ENCODE assay signal across 2 cellular contexts in the genomic region with DNA sequence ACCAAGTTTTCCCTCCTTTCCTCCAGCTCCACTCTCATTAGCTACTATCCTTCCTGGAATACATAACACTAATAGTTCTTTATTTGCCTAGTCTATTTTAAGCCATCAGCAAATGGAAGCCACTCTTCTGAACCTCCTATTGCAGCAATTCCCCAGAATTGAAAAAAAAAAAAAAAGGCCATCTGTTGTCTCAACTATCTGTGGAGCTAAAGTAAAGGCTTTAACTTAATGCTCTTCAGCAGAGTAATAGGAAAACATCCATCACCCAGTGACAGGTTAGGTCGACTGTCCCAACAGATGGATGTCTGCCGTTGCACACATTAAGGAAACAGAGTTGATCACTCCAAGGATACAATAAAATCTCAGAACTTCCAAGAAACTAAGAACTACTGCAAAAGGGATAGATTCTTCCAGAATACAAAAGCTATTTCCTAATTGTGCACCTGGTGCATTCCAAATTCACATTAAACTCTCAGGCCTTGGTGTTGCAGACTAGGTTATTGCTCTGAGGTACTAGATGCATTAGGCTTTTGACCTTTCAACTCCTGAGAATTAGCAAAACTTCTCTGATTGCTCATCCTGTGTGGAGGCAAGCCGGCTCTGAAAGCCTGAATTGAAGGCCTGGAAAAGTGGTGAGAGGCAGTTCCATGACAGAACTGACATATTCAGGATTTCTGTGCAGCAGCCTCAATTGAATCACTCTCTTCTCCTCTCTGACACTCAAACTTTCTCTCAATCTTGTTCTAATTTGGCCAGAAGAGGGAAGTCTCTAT.
TF ChIP-seq lines count a peak whose summit lies in the region.

No MANE protein-coding gene starts in this region.

TF ChIP-seq in IMR-90, 13 proteins besides CTCF, POLR2A, EP300 and RAD21:
- no peak for TF ChIP-seq CEBPB (IDR thresholded peaks at IDR 0.05; ENCODE audit: low read depth, low read length)
- TF ChIP-seq MXI1 (IDR thresholded peaks at IDR 0.05; ENCODE audit: borderline replicate concordance, low read depth, low read length): no peak
- no peak for TF ChIP-seq MAZ (IDR thresholded peaks at IDR 0.05; ENCODE audit: borderline replicate concordance, low read depth, low read length)
- TF ChIP-seq, protein P1, sequence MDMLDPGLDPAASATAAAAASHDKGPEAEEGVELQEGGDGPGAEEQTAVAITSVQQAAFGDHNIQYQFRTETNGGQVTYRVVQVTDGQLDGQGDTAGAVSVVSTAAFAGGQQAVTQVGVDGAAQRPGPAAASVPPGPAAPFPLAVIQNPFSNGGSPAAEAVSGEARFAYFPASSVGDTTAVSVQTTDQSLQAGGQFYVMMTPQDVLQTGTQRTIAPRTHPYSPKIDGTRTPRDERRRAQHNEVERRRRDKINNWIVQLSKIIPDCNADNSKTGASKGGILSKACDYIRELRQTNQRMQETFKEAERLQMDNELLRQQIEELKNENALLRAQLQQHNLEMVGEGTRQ (IDR thresholded peaks at IDR 0.05; ENCODE audit: low read depth, low read length): no peak
- no peak for TF ChIP-seq NFE2L2 (IDR thresholded peaks at IDR 0.05; ENCODE audit: low read depth, low read length)
- TF ChIP-seq RFX5 (IDR thresholded peaks at IDR 0.05; ENCODE audit: low read depth, low read length): no peak
- TF ChIP-seq CHD1 (IDR thresholded peaks at IDR 0.05; ENCODE audit: low read depth, low read length): no peak
- TF ChIP-seq, protein P2, sequence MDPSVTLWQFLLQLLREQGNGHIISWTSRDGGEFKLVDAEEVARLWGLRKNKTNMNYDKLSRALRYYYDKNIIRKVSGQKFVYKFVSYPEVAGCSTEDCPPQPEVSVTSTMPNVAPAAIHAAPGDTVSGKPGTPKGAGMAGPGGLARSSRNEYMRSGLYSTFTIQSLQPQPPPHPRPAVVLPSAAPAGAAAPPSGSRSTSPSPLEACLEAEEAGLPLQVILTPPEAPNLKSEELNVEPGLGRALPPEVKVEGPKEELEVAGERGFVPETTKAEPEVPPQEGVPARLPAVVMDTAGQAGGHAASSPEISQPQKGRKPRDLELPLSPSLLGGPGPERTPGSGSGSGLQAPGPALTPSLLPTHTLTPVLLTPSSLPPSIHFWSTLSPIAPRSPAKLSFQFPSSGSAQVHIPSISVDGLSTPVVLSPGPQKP (IDR thresholded peaks at IDR 0.05; ENCODE audit: borderline replicate concordance, low read depth, low read length): no peak
- TF ChIP-seq SMC3 (IDR thresholded peaks at IDR 0.05; ENCODE audit: low read depth, low read length): no peak
- TF ChIP-seq MAFK (IDR thresholded peaks at IDR 0.05; ENCODE audit: low read depth, low read length): no peak
- TF ChIP-seq FOS (IDR thresholded peaks at IDR 0.05; ENCODE audit: low read depth, low read length): no peak
- TF ChIP-seq RCOR1 (IDR thresholded peaks at IDR 0.05; ENCODE audit: insufficient replicate concordance, low read length): no peak
- no peak for TF ChIP-seq BHLHE40 (IDR thresholded peaks at IDR 0.05; ENCODE audit: low read depth, low read length)
TF ChIP-seq in IMR-90: peak in this region for 0.

TF ChIP-seq in WTC11, 78 proteins besides CTCF, POLR2A, EP300 and RAD21:
- TF ChIP-seq, protein P1 (CRISPR knock-in tag; IDR thresholded peaks at IDR 0.05): no peak
- TF ChIP-seq ZNF671 (CRISPR knock-in tag; IDR thresholded peaks at IDR 0.05) (no peak), ZNF263 (CRISPR knock-in tag; IDR thresholded peaks at IDR 0.05; ENCODE audit: low read depth) (no peak), JUN (CRISPR knock-in tag; IDR thresholded peaks at IDR 0.05) (no peak), ZNF317 (CRISPR knock-in tag; IDR thresholded peaks at IDR 0.05; ENCODE audit: borderline replicate concordance, low read depth) (no peak), OVOL2 (CRISPR knock-in tag; IDR thresholded peaks at IDR 0.05; ENCODE audit: borderline replicate concordance) (no peak), RORB (CRISPR knock-in tag; IDR thresholded peaks at IDR 0.05) (no peak)
TF ChIP-seq in WTC11: peak in this region for 0.
